Comparison of ENCODE assay signal across 8 cellular contexts in the genomic region with DNA sequence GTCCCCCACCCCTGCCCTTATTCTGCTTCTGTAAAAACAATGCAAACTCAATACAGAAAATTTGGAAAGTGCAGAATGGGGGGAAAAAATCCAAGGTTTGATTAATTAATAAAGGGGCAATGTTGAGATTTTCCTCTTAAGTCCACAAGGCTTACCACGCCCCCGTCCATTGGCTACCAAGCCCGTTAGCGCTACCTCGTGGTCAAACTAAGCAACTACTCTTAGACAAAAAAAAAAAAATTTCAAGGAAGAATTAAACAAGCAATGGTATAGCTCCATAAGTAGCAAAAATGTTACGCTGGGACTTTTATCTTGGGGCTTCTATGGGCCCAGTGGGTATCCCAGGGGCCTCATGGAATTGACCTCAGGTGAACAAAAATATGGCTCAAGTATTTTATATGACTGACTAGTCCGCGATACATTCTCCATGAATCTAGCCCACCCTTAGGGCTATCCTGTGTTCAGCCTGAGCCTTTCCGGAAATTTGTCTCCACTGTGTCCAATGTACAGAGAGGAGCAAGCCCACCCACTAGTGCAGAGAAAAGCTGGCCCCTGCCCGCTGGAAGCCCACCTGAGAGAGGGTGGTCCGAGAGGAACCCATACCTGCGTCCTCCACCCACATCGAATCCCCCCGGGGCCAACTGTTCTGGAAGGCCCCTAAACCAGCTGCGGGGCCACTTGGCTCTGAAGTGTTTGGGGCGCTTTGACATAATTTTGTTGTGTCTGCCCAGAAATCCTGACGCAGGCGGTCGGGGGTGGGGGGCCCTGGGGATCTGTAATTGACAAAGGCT. TPM values are rescaled to one million over a fixed set of nuclear protein-coding genes. Genes with fewer than 3 reads are reported as not detected.
DNase-seq lines count a peak whose midpoint lies in the region; ATAC-seq and TF ChIP-seq lines count a peak whose summit lies in the region.

No MANE protein-coding gene starts in this region.

- TF ChIP-seq CTCF in AG04449 (IDR thresholded peaks at IDR 0.05; ENCODE audit: insufficient read depth, low read length, missing control alignments) (peak; percentile 62), GM20000 (IDR thresholded peaks at IDR 0.05; ENCODE audit: extremely low read depth, missing control alignments) (peak; percentile 53), WI38 (IDR thresholded peaks at IDR 0.05; ENCODE audit: low read depth, low read length) (peak; percentile 75), lower lobe of right lung (IDR thresholded peaks at IDR 0.05) (peak; percentile 74)

- POLR2A ChIA-PET in AG04449 (lab: Yijun Ruan, JAX), result interaction anchor here (0.6 to 2.1 kb wide), 5 partner anchors 117 to 168 kb away, joined by 3 to 12 read pairs (median 3); a partner anchor contains a TSS

- intact Hi-C loops in lower lobe of right lung (cut with DNase I), result no loop called here

- H3K4me1 ChIP-seq in lower lobe of right lung, result peaks cover 28% of the 10 kb centered on the region

- no peak overlapping the region for H3K27ac ChIP-seq in lower lobe of right lung

- DNase-seq in AG04449 (ENCODE audit: low read depth, low spot score), result no peak
- peak; percentile 64 for DNase-seq in GM20000 (ENCODE audit: low spot score)
- peak; percentile 61 for DNase-seq in NCI-H460 (ENCODE audit: extremely low read depth, low read depth)
- peak; percentile 73 for DNase-seq in ecto neural progenitor cell (ENCODE audit: low spot score)
- peak; percentile 77 for DNase-seq in lower lobe of right lung
- DNase-seq in stimulated activated CD8-positive, alpha-beta memory T cell treated with anti-CD3 and anti-CD28 coated beads, Interleukin-2, amount 100 ng/mL, for 48 hours (ENCODE audit: low read depth in 2 of 2), result peak; percentile 19 to 23

- H3K27me3 ChIP-seq in lower lobe of right lung (ENCODE audit: low read depth), result no peaks in the 10 kb centered on the region

- ATAC-seq in lower lobe of right lung (peak; percentile 72 to 79), GM18868 (IDR thresholded peaks at IDR 0.05; ENCODE audit: unreplicated experiment) (no peak)

- H3K9me3 ChIP-seq in lower lobe of right lung, result no peaks in the 10 kb centered on the region

- no peaks in the 10 kb centered on the region for H3K36me3 ChIP-seq in lower lobe of right lung

- CTCF ChIA-PET in AG04449 (lab: Yijun Ruan, JAX), result interaction anchor here (0.8 to 5.3 kb wide), 39 partner anchors 8 to 401 kb away, joined by 3 to 90 read pairs (median 4); a partner anchor contains a TSS

- H3K4me3 ChIP-seq in AG04449 (ENCODE audit: low read depth, low read length), result no peak overlapping the region
- H3K4me3 ChIP-seq in WI38 (ENCODE audit: low read depth, low read length), result no peak overlapping the region
- no peak overlapping the region for H3K4me3 ChIP-seq in lower lobe of right lung

RNA-seq across cellular contexts. Expression of a gene that starts 19.1 kb away (rescaled TPM):
- 13.9 TPM in 2 replicates for total RNA-seq in NCI-H460 (2014; rRNA removed; shearing (Covaris generic))
- 8.6 and 19.2 TPM in 2 replicates for polyA plus RNA-seq in NCI-H460 (2014; cell fraction: nucleus; rRNA removed)
- 41.3 TPM for total RNA-seq in lower lobe of right lung
